ENCODE assay signal across 8 cellular contexts in the genomic region with DNA sequence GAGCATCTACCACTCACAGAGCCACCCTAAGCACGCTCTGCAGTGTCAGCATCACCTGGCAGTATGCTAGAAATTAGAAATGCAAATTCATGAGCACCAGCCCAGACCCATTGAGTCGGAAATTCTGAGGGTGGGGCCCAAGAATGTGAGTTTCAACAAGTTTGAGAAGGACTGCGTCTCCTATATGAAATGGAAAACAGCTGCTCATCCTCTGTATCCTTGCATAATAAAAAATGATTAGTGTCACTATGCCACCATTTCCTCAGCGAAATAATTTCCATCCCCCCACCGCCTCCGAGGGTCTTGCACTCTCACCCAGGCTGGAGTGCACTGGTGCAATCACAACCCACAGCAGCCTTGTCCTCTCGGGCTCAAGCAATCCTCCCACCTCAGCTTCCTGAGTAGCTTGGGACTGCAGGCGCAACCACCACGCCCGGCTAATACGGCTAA. TPM values are rescaled to one million over a fixed set of nuclear protein-coding genes. Genes with fewer than 3 reads are reported as not detected.
DNase-seq lines count a peak whose midpoint lies in the region; ATAC-seq and TF ChIP-seq lines count a peak whose summit lies in the region.

No MANE protein-coding gene starts in this region.

- H3K9me3 ChIP-seq in trophoblast cell (ENCODE audit: insufficient read depth, low read depth, low read length) = peaks cover 5% of the 10 kb centered on the region
- no peaks in the 10 kb centered on the region for H3K9me3 ChIP-seq in aorta (ENCODE audit: control insufficient read depth, low read length)

- no peak overlapping the region for H2BK120ac ChIP-seq in trophoblast cell (ENCODE audit: insufficient read depth, low read length, poor library complexity)

- no peak overlapping the region for H4K8ac ChIP-seq in trophoblast cell (ENCODE audit: low read depth, low read length)

- DNase-seq in activated naive CD4-positive, alpha-beta T cell treated with Interleukin-2 at 50 U/mL for 16 hours = peak; percentile 55
- no peak for DNase-seq in activated naive CD4-positive, alpha-beta T cell (lab: John Stamatoyannopoulos, UW)
- DNase-seq in MV-4-11 (lab: John Stamatoyannopoulos, UW) (peak; percentile 29), trophoblast cell (no peak), NCI-H128 (lab: John Stamatoyannopoulos, UW; ENCODE audit: unreplicated experiment) (no peak), aorta (no peak), omental fat pad (ENCODE audit: low spot score) (no peak)

- peaks cover 36% of the 10 kb centered on the region for H3K4me1 Mint-ChIP-seq in brain

- no peak overlapping the region for H3K14ac ChIP-seq in trophoblast cell (ENCODE audit: low read length)

- no CpG with 5 or more reads among the region's 11 CpGs for WGBS in trophoblast cell (ENCODE audit: extremely low coverage, insufficient coverage, insufficient read length)
- 26 to 36% methylated on average over 11 of the region's 11 CpGs for WGBS in aorta, 2 donors

- H3K9ac ChIP-seq in trophoblast cell (ENCODE audit: low read length) = no peak overlapping the region

- H3K79me2 ChIP-seq in trophoblast cell (ENCODE audit: control insufficient read depth, insufficient read depth, low read length, poor library complexity) = no peaks in the 10 kb centered on the region

- no peak overlapping the region for H2AFZ ChIP-seq in trophoblast cell (ENCODE audit: insufficient read depth, low read length, poor library complexity)

- H3K27me3 ChIP-seq in trophoblast cell (ENCODE audit: insufficient read depth, low read length) (no peaks in the 10 kb centered on the region), aorta (ENCODE audit: control insufficient read depth in 1 of 2, insufficient read depth in 2 of 2, low read length in 1 of 2) (no peaks in the 10 kb centered on the region)

- no peak for ATAC-seq in aorta (ENCODE audit: low FRiP score)
- ATAC-seq in omental fat pad (ENCODE audit: low FRiP score) = no peak

- no peaks in the 10 kb centered on the region for H3K36me3 ChIP-seq in trophoblast cell (ENCODE audit: control insufficient read depth in 1 of 2, insufficient read depth in 2 of 2, low read length in 2 of 2)
- no peaks in the 10 kb centered on the region for H3K36me3 ChIP-seq in aorta (ENCODE audit: control insufficient read depth in 1 of 2, insufficient read depth in 2 of 2, low read length in 1 of 2)

- H4K12ac ChIP-seq in trophoblast cell (ENCODE audit: low read depth, low read length) = no peak overlapping the region

- no peak overlapping the region for H2BK5ac ChIP-seq in trophoblast cell (ENCODE audit: low read depth, low read length, poor library complexity)

- peaks cover 0 to 5% (median 0%) of the 10 kb centered on the region in 5 experiments for H3K9me3 Mint-ChIP-seq in brain

- no peak overlapping the region for H3K27ac ChIP-seq in trophoblast cell (ENCODE audit: low read depth, low read length)
- H3K27ac ChIP-seq in aorta (ENCODE audit: low read depth in 1 of 2, low read length in 2 of 2) = no peak overlapping the region

- H3K4me1 ChIP-seq in trophoblast cell (ENCODE audit: control insufficient read depth in 1 of 2, insufficient read depth in 2 of 2, low read length in 2 of 2) (no peaks in the 10 kb centered on the region), aorta (ENCODE audit: control insufficient read depth in 1 of 2, insufficient read depth in 2 of 2, low read length in 2 of 2) (no peaks in the 10 kb centered on the region)

- peak overlapping the region in 1 of 5 experiments; percentile 92 for H3K27ac Mint-ChIP-seq in brain

- H3K36me3 Mint-ChIP-seq in brain = no peaks in the 10 kb centered on the region

- H3K4me3 ChIP-seq in trophoblast cell (ENCODE audit: low read depth, low read length) (no peak overlapping the region), aorta (ENCODE audit: low read length in 2 of 2) (no peak overlapping the region)

- H3K23ac ChIP-seq in trophoblast cell (ENCODE audit: low read length) = no peak overlapping the region

- no peaks in the 10 kb centered on the region for H3K79me1 ChIP-seq in trophoblast cell (ENCODE audit: low read length)

- no peak for TF ChIP-seq CTCF in brain (conservative IDR thresholded peaks at IDR 0.05)
- no peak for TF ChIP-seq CTCF in omental fat pad (IDR thresholded peaks at IDR 0.05)

- peaks cover 9% of the 10 kb centered on the region for H3K27me3 Mint-ChIP-seq in brain

- no peak overlapping the region for H3K4ac ChIP-seq in trophoblast cell (ENCODE audit: low read depth, low read length)

- H4K91ac ChIP-seq in trophoblast cell (ENCODE audit: low read depth, low read length) = no peak overlapping the region

- intact Hi-C loops in aorta (cut with DNase I) = no loop called here

- peak overlapping the region; percentile 94 to 98 (median 97) for H3K4me3 Mint-ChIP-seq in brain

- no peak overlapping the region for H2BK12ac ChIP-seq in trophoblast cell (ENCODE audit: low read length)

- peak overlapping the region; percentile 92 for H3K4me2 ChIP-seq in trophoblast cell (ENCODE audit: low read length)

- no peak overlapping the region for H2AK5ac ChIP-seq in trophoblast cell (ENCODE audit: low read length)

- H3K18ac ChIP-seq in trophoblast cell (ENCODE audit: low read length) = no peak overlapping the region

RNA-seq across cellular contexts. Expression of a gene that starts 1.3 kb away (rescaled TPM):
- polyA plus RNA-seq in brain (ENCODE audit: insufficient read depth, low read depth, low replicate concordance) (0.39 TPM), aorta (10 to 100 TPM in 1 of 2 donors, 1 to 10 TPM in 1; 2.6 to 40.2 TPM)
- 9.5 and 9.6 TPM in 2 replicates for polyA plus RNA-seq in trophoblast cell (2013)
- total RNA-seq in aorta (10 to 100 TPM; 13.7 to 27.0 TPM), omental fat pad (10 to 100 TPM; 22.6 to 63.9 (median 28.3) TPM)

Comparison
In these comparisons a context has a peak if more than half of its experiments do, and no peak if none do; other contexts are left out.
1. DNase-seq: peak in activated naive CD4-positive, alpha-beta T cell treated with Interleukin-2 at 50 U/mL for 16 hours (single experiment) and MV-4-11 (single experiment); none in activated naive CD4-positive, alpha-beta T cell (0 of 4), trophoblast cell (0 of 2), NCI-H128 (single experiment), aorta (0 of 2) and omental fat pad (single experiment).